32 cellular contexts compared by ENCODE assay signal in the genomic region with DNA sequence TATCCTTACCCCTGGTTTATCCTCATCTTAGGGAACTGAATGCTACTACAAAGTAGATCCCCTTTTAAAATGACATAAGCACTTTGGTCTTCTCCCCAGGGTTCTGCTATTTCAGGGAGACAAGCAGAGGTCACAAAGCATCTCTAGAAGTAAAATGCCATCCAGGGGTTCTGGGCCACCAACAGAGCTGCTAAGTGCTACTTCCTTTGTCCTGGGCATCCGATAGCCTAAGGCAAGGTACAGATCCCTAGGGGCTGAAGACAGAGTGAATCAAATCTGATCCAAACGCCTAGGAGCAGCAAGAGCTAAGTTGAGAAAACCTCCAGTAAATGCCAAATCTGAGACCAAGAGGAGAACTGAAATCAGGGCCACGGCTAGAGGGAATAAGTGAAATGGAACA.
"Had no signal": no experiment of that assay in that cellular context is flagged by ENCODE, and none has a peak within 500 bp of the region (broad histone marks: within the 10 kb centered on the region; RNA-seq: fewer than 3 reads in every experiment).

No MANE protein-coding gene starts in this region.

- H3K27me3 ChIP-seq: adrenal gland, body of pancreas, foreskin keratinocyte, gastrocnemius medialis had no signal

- H3K36me3 ChIP-seq: adrenal gland, esophagus muscularis mucosa, gastrocnemius medialis, heart left ventricle had no signal

- H3K36me3 Mint-ChIP-seq: activated CD4-positive, alpha-beta memory T cell treated with anti-CD3 and anti-CD28 coated beads for 36 hours; activated CD8-positive, alpha-beta memory T cell treated with anti-CD3 and anti-CD28 coated beads, Interleukin-2, amount 10 ng/mL, durations not matched to agents 7 days and 5 days; activated naive CD4-positive, alpha-beta T cell treated with anti-CD3 and anti-CD28 coated beads, Interleukin-2, amount 50 U/mL, for 24 hours; activated naive CD8-positive, alpha-beta T cell treated with anti-CD3 and anti-CD28 coated beads for 36 hours had no signal

- H3K4me3 ChIP-seq: adrenal gland, body of pancreas, esophagus muscularis mucosa, gastrocnemius medialis, heart left ventricle had no signal

- H3K4me3 Mint-ChIP-seq: activated CD4-positive, alpha-beta memory T cell treated with anti-CD3 and anti-CD28 coated beads for 36 hours; activated CD4-positive, alpha-beta T cell treated with anti-CD3 and anti-CD28 coated beads, Interleukin-2, amount 10 ng/mL, durations not matched to agents 24 days and 14 days; activated CD8-positive, alpha-beta memory T cell treated with anti-CD3 and anti-CD28 coated beads, Interleukin-2, amount 10 ng/mL, durations not matched to agents 7 days and 5 days; activated CD8-positive, alpha-beta T cell treated with anti-CD3 and anti-CD28 coated beads, Interleukin-2, amount 10 ng/mL, durations not matched to agents 7 days and 5 days; activated naive CD4-positive, alpha-beta T cell treated with anti-CD3 and anti-CD28 coated beads for 36 hours; activated naive CD4-positive, alpha-beta T cell treated with anti-CD3 and anti-CD28 coated beads, Interleukin-2, amount 50 U/mL, for 24 hours; activated naive CD8-positive, alpha-beta T cell treated with anti-CD3 and anti-CD28 coated beads for 36 hours; activated naive CD8-positive, alpha-beta T cell treated with anti-CD3 and anti-CD28 coated beads, Interleukin-2, amount 50 U/mL, for 24 hours; activated T-helper 1 cell treated with anti-CD3 and anti-CD28 coated beads, Interleukin-12 subunit alpha, Interleukin-12 subunit beta, Interleukin-2, Interleukin-4 antibody, amounts not matched to agents 30 ng/mL and 10 ng/mL and 1 ng/mL, durations not matched to agents 14 hours and 24 hours and 36 hours; effector memory CD8-positive, alpha-beta T cell; T-helper 17 cell; T-helper 2 cell treated with Interferon-gamma antibody and Interleukin-4, amounts not matched to agents 5 μg/mL and 100 μg/mL, for 36 hours had no signal

- H3K9me3 Mint-ChIP-seq: activated CD4-positive, alpha-beta memory T cell treated with anti-CD3 and anti-CD28 coated beads for 36 hours; activated CD4-positive, alpha-beta T cell treated with anti-CD3 and anti-CD28 coated beads, Interleukin-2, amount 10 ng/mL, durations not matched to agents 24 days and 14 days; activated naive CD4-positive, alpha-beta T cell treated with anti-CD3 and anti-CD28 coated beads for 36 hours; activated naive CD4-positive, alpha-beta T cell treated with anti-CD3 and anti-CD28 coated beads, Interleukin-2, amount 50 U/mL, for 24 hours; activated naive CD8-positive, alpha-beta T cell treated with anti-CD3 and anti-CD28 coated beads for 36 hours; activated T-helper 1 cell treated with anti-CD3 and anti-CD28 coated beads, Interleukin-12 subunit alpha, Interleukin-12 subunit beta, Interleukin-2, Interleukin-4 antibody, amounts not matched to agents 30 ng/mL and 10 ng/mL and 1 ng/mL, durations not matched to agents 14 hours and 24 hours and 36 hours; activated T-helper 2 cell treated with anti-CD3 and anti-CD28 coated beads, Interferon-gamma antibody, Interleukin-2, Interleukin-4, amounts not matched to agents 10 μg/mL and 5 μg/mL and 100 μg/mL, durations not matched to agents 14 hours and 24 hours and 36 hours; T-helper 2 cell treated with Interferon-gamma antibody and Interleukin-4, amounts not matched to agents 5 μg/mL and 100 μg/mL, for 36 hours had no signal

- H3K4me1 ChIP-seq: adrenal gland, body of pancreas, esophagus muscularis mucosa, foreskin keratinocyte, gastrocnemius medialis, heart left ventricle had no signal

- H3K27me3 Mint-ChIP-seq: activated CD4-positive, alpha-beta memory T cell treated with anti-CD3 and anti-CD28 coated beads for 36 hours; activated CD4-positive, alpha-beta T cell treated with anti-CD3 and anti-CD28 coated beads, Interleukin-2, amount 10 ng/mL, durations not matched to agents 24 days and 14 days; activated CD8-positive, alpha-beta memory T cell treated with anti-CD3 and anti-CD28 coated beads, Interleukin-2, amount 10 ng/mL, durations not matched to agents 7 days and 5 days; effector memory CD8-positive, alpha-beta T cell had no signal

- DNase-seq: activated CD4-positive, alpha-beta memory T cell treated with anti-CD3 and anti-CD28 coated beads for 36 hours; activated CD4-positive, alpha-beta T cell treated with anti-CD3 and anti-CD28 coated beads, Interleukin-2, amount 10 ng/mL, durations not matched to agents 24 days and 14 days; activated CD8-positive, alpha-beta memory T cell treated with anti-CD3 and anti-CD28 coated beads, Interleukin-2, amount 10 ng/mL, durations not matched to agents 7 days and 5 days; activated CD8-positive, alpha-beta memory T cell treated with anti-CD3 and anti-CD28 coated beads, Interleukin-2, amount 50 U/mL, for 4 hours; activated CD8-positive, alpha-beta T cell treated with anti-CD3 and anti-CD28 coated beads, Interleukin-2, amount 10 ng/mL, durations not matched to agents 7 days and 5 days; activated effector memory CD4-positive, alpha-beta T cell treated with anti-CD3 and anti-CD28 coated beads, Interleukin-2, amount 50 U/mL, for 16 hours; activated naive CD4-positive, alpha-beta T cell treated with anti-CD3 and anti-CD28 coated beads for 36 hours; activated naive CD8-positive, alpha-beta T cell treated with anti-CD3 and anti-CD28 coated beads for 36 hours; activated naive CD8-positive, alpha-beta T cell treated with anti-CD3 and anti-CD28 coated beads, Interleukin-2, amount 50 U/mL, for 24 hours; activated T-cell treated with anti-CD3 and anti-CD28 coated beads, Interleukin-2, amount 50 U/mL, for 1 hour; activated T-cell treated with anti-CD3 and anti-CD28 coated beads, Interleukin-2, amount 50 U/mL, for 48 hours; adrenal gland; amygdala; aorta; body of pancreas; caudate nucleus; cortex of kidney; dermis blood vessel endothelial cell; effector CD4-positive, alpha-beta T cell; effector memory CD8-positive, alpha-beta T cell; erythroblast; foreskin keratinocyte; gastrocnemius medialis; glutamatergic neuron; heart left ventricle; T-helper 17 cell; T1000 had no signal

- ATAC-seq: activated CD8-positive, alpha-beta memory T cell treated with anti-CD3 and anti-CD28 coated beads, Interleukin-2, amount 10 ng/mL, durations not matched to agents 7 days and 5 days; activated CD8-positive, alpha-beta T cell treated with anti-CD3 and anti-CD28 coated beads, Interleukin-2, amount 10 ng/mL, durations not matched to agents 7 days and 5 days; activated naive CD8-positive, alpha-beta T cell treated with anti-CD3 and anti-CD28 coated beads, Interleukin-2, amount 50 U/mL, for 24 hours; body of pancreas; effector memory CD8-positive, alpha-beta T cell; foreskin keratinocyte; gastrocnemius medialis; heart left ventricle; T-helper 17 cell had no signal

- H3K4me1 Mint-ChIP-seq: activated CD4-positive, alpha-beta T cell treated with anti-CD3 and anti-CD28 coated beads, Interleukin-2, amount 10 ng/mL, durations not matched to agents 24 days and 14 days; activated CD8-positive, alpha-beta memory T cell treated with anti-CD3 and anti-CD28 coated beads, Interleukin-2, amount 10 ng/mL, durations not matched to agents 7 days and 5 days; activated naive CD4-positive, alpha-beta T cell treated with anti-CD3 and anti-CD28 coated beads, Interleukin-2, amount 50 U/mL, for 24 hours; activated naive CD8-positive, alpha-beta T cell treated with anti-CD3 and anti-CD28 coated beads for 36 hours; activated naive CD8-positive, alpha-beta T cell treated with anti-CD3 and anti-CD28 coated beads, Interleukin-2, amount 50 U/mL, for 24 hours; T-helper 17 cell had no signal

- H3K9me3 ChIP-seq: adrenal gland, body of pancreas, esophagus muscularis mucosa, gastrocnemius medialis, heart left ventricle had no signal

- H3K27ac Mint-ChIP-seq: activated CD4-positive, alpha-beta memory T cell treated with anti-CD3 and anti-CD28 coated beads for 36 hours; activated CD4-positive, alpha-beta T cell treated with anti-CD3 and anti-CD28 coated beads, Interleukin-2, amount 10 ng/mL, durations not matched to agents 24 days and 14 days; activated CD8-positive, alpha-beta memory T cell treated with anti-CD3 and anti-CD28 coated beads, Interleukin-2, amount 10 ng/mL, durations not matched to agents 7 days and 5 days; activated CD8-positive, alpha-beta T cell treated with anti-CD3 and anti-CD28 coated beads, Interleukin-2, amount 10 ng/mL, durations not matched to agents 7 days and 5 days; activated naive CD4-positive, alpha-beta T cell treated with anti-CD3 and anti-CD28 coated beads for 36 hours; activated naive CD4-positive, alpha-beta T cell treated with anti-CD3 and anti-CD28 coated beads, Interleukin-2, amount 50 U/mL, for 24 hours; activated naive CD8-positive, alpha-beta T cell treated with anti-CD3 and anti-CD28 coated beads for 36 hours; activated naive CD8-positive, alpha-beta T cell treated with anti-CD3 and anti-CD28 coated beads, Interleukin-2, amount 50 U/mL, for 24 hours; activated T-helper 1 cell treated with anti-CD3 and anti-CD28 coated beads, Interleukin-12 subunit alpha, Interleukin-12 subunit beta, Interleukin-2, Interleukin-4 antibody, amounts not matched to agents 30 ng/mL and 10 ng/mL and 1 ng/mL, durations not matched to agents 14 hours and 24 hours and 36 hours; activated T-helper 2 cell treated with anti-CD3 and anti-CD28 coated beads, Interferon-gamma antibody, Interleukin-2, Interleukin-4, amounts not matched to agents 10 μg/mL and 5 μg/mL and 100 μg/mL, durations not matched to agents 14 hours and 24 hours and 36 hours; effector memory CD8-positive, alpha-beta T cell; T-helper 17 cell; T-helper 2 cell treated with Interferon-gamma antibody and Interleukin-4, amounts not matched to agents 5 μg/mL and 100 μg/mL, for 36 hours had no signal

- H3K27ac ChIP-seq: adrenal gland, body of pancreas, esophagus muscularis mucosa, foreskin keratinocyte, gastrocnemius medialis, heart left ventricle had no signal
